Comparison of ENCODE assay signal across 1 cellular context in the genomic region with DNA sequence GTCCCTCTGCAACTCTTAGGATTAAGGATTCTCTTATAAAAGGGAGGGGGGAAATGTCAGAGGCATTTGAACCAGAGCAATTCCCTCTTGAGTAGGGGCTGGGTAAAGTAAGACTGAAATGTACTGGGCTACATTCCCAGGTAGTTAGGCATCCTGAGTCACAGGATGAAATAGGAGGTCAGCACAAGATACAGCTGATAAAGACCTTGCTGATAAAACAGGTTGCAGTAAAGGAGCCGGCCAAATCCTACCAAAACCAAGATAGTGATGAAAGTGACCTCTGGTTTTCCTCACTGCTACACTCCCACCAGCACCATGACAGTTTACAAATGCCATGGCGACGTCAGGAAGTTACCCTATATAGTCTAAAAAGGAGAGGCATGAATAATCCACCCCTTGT.
A peak's percentile ranks its signal among the peaks of the same experiment; 100 is the strongest.
TF ChIP-seq lines count a peak whose summit lies in the region.

No MANE protein-coding gene starts in this region.

TF ChIP-seq in K562, 482 proteins besides CTCF, POLR2A, EP300 and RAD21 (continued from another document):
- no peak for TF ChIP-seq CHD7 (IDR thresholded peaks at IDR 0.05; ENCODE audit: low read depth, low read length)
- no peak for TF ChIP-seq YBX1 (IDR thresholded peaks at IDR 0.05)
- TF ChIP-seq RCOR1 (IDR thresholded peaks at IDR 0.05; ENCODE audit: borderline replicate concordance in 1 of 2, low read depth in 2 of 2, low read length in 2 of 2) = peak in 1 of 2 experiments; percentile 9; a peak in 1 of 4 replicates
- no peak for TF ChIP-seq FOXO4 (CRISPR knock-in tag; IDR thresholded peaks at IDR 0.05)
- TF ChIP-seq RFX1 (IDR thresholded peaks at IDR 0.05) = peak; percentile 60
- TF ChIP-seq NR3C1 (CRISPR knock-in tag; IDR thresholded peaks at IDR 0.05) = no peak
- no peak for TF ChIP-seq ZBTB7A (IDR thresholded peaks at IDR 0.05; ENCODE audit: borderline replicate concordance, control insufficient read depth, low read depth, low read length)
- TF ChIP-seq SMARCE1 (IDR thresholded peaks at IDR 0.05) = 0 out of 2 replicates have a peak, but pooled peaks have one; percentile 38
- TF ChIP-seq JUND (IDR thresholded peaks at IDR 0.05; ENCODE audit: borderline replicate concordance, low read depth, low read length) = peak; percentile 5; the same call in 1 of the 2 replicates
- no peak for TF ChIP-seq JUND (tag; IDR thresholded peaks at IDR 0.05; ENCODE audit: borderline replicate concordance, low read depth, low read length)
- TF ChIP-seq ESRRA (IDR thresholded peaks at IDR 0.05; ENCODE audit: borderline replicate concordance, low read depth) = peak; percentile 67; the same call in 1 of the 2 replicates
- TF ChIP-seq HMBOX1 (IDR thresholded peaks at IDR 0.05) = peak; percentile 43; the same call in 1 of the 2 replicates
- peak; percentile 63; the same call in 1 of the 2 replicates for TF ChIP-seq CTBP1 (IDR thresholded peaks at IDR 0.05; ENCODE audit: borderline replicate concordance)
- no peak for TF ChIP-seq NCOA2 (IDR thresholded peaks at IDR 0.05; ENCODE audit: partially characterized antibody in 2 of 2)
- TF ChIP-seq, protein P1, sequence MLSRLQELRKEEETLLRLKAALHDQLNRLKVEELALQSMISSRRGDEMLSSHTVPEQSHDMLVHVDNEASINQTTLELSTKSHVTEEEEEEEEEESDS (CRISPR knock-in tag; IDR thresholded peaks at IDR 0.05) = no peak
- TF ChIP-seq HDAC6 (IDR thresholded peaks at IDR 0.05; ENCODE audit: low read depth, low read length) = no peak
- no peak for TF ChIP-seq ZSCAN29 (IDR thresholded peaks at IDR 0.05)
- TF ChIP-seq FOSL1 (tag; conservative IDR thresholded peaks at IDR 0.05) = 0 out of 2 replicates have a peak, but pooled peaks have one; percentile 30
- TF ChIP-seq, protein P2, sequence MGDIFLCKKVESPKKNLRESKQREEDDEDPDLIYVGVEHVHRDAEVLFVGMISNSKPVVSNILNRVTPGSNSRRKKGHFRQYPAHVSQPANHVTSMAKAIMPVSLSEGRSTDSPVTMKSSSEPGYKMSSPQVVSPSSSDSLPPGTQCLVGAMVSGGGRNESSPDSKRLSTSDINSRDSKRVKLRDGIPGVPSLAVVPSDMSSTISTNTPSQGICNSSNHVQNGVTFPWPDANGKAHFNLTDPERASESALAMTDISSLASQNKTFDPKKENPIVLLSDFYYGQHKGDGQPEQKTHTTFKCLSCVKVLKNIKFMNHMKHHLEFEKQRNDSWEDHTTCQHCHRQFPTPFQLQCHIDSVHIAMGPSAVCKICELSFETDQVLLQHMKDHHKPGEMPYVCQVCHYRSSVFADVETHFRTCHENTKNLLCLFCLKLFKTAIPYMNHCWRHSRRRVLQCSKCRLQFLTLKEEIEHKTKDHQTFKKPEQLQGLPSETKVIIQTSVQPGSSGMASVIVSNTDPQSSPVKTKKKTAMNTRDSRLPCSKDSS (IDR thresholded peaks at IDR 0.05; ENCODE audit: low read depth, partially characterized antibody) = no peak
- no peak for TF ChIP-seq RFX5 (IDR thresholded peaks at IDR 0.05; ENCODE audit: low read depth, low read length)
- no peak for TF ChIP-seq ZSCAN32 (CRISPR knock-in tag; IDR thresholded peaks at IDR 0.05)
- no peak for TF ChIP-seq BRD9 (IDR thresholded peaks at IDR 0.05; ENCODE audit: low read depth, partially characterized antibody)
